In genomic region chr2:60976875-60977561, GRCh38 we compare ENCODE assay signal across 12 cellular contexts. TPM values are rescaled to one million over a fixed set of nuclear protein-coding genes. Genes with fewer than 3 reads are reported as not detected.
DNase-seq lines count a peak whose midpoint lies in the region; ATAC-seq lines count a peak whose summit lies in the region.
"Had no signal": no experiment of that assay in that cellular context is flagged by ENCODE, and none has a peak within 500 bp of the region (broad histone marks: within the 10 kb centered on the region; RNA-seq: fewer than 3 reads in every experiment).

No MANE protein-coding gene starts in this region.

- H3K36me3 ChIP-seq in CD4-positive, CD25-positive, alpha-beta regulatory T cell (ENCODE audit: control insufficient read depth, insufficient read depth, low read length): no peaks in the 10 kb centered on the region
- no peaks in the 10 kb centered on the region for H3K36me3 ChIP-seq in CD8-positive, alpha-beta memory T cell (ENCODE audit: insufficient read depth, low read length)
- H3K36me3 ChIP-seq: colonic mucosa had no signal

- no peaks in the 10 kb centered on the region for H3K9me3 ChIP-seq in CD4-positive, CD25-positive, alpha-beta regulatory T cell (ENCODE audit: control insufficient read depth in 2 of 2, low read length in 2 of 2)
- no peaks in the 10 kb centered on the region for H3K9me3 ChIP-seq in CD8-positive, alpha-beta memory T cell (ENCODE audit: low read length)
- H3K9me3 ChIP-seq: colonic mucosa had no signal

- no peaks in the 10 kb centered on the region for H3K27me3 Mint-ChIP-seq in CD4-positive, CD25-positive, alpha-beta regulatory T cell
- H3K27me3 Mint-ChIP-seq in T-helper 2 cell treated with Interferon-gamma antibody and Interleukin-4, amounts not matched to agents 5 μg/mL and 100 μg/mL, for 36 hours (ENCODE audit: low read depth): no peaks in the 10 kb centered on the region
- H3K27me3 Mint-ChIP-seq in CD8-positive, alpha-beta memory T cell: no peaks in the 10 kb centered on the region

- no peak for ATAC-seq in CD4-positive, CD25-positive, alpha-beta regulatory T cell (ENCODE audit: low read depth in 2 of 2)
- ATAC-seq in GM18511 (IDR thresholded peaks at IDR 0.05; ENCODE audit: unreplicated experiment): peak; percentile 69
- peak; percentile 40 for ATAC-seq in HG02798 (IDR thresholded peaks at IDR 0.05; ENCODE audit: poor library complexity, unreplicated experiment)

- no peaks in the 10 kb centered on the region for H3K4me1 ChIP-seq in CD4-positive, CD25-positive, alpha-beta regulatory T cell (ENCODE audit: control insufficient read depth, insufficient read depth, low read length, poor library complexity, severe bottlenecking)
- no peaks in the 10 kb centered on the region for H3K4me1 ChIP-seq in CD8-positive, alpha-beta memory T cell (ENCODE audit: insufficient read depth, low read length)
- H3K4me1 ChIP-seq: colonic mucosa had no signal

- H3K4me3 ChIP-seq in CD4-positive, CD25-positive, alpha-beta regulatory T cell (ENCODE audit: low read depth, low read length): no peak overlapping the region
- H3K4me3 ChIP-seq in CD8-positive, alpha-beta memory T cell (ENCODE audit: low read length): no peak overlapping the region
- H3K4me3 ChIP-seq: colonic mucosa had no signal

- peak in 1 of 3 donors; percentile 35 for DNase-seq in CD4-positive, CD25-positive, alpha-beta regulatory T cell
- DNase-seq in T-helper 2 cell treated with Interferon-gamma antibody and Interleukin-4, amounts not matched to agents 5 μg/mL and 100 μg/mL, for 36 hours (ENCODE audit: low spot score): no peak
- DNase-seq in RKO (ENCODE audit: low spot score) (no peak), inferior parietal cortex (ENCODE audit: extremely low spot score) (no peak), C1 segment of cervical spinal cord (lab: John Stamatoyannopoulos, UW) (no peak)
- DNase-seq in CD8-positive, alpha-beta memory T cell: no peak
- DNase-seq: activated effector memory CD4-positive, alpha-beta T cell treated with Interleukin-2 at 50 U/mL for 16 hours; colonic mucosa; kidney glomerular epithelial cell; NCI-H1694 treated with DMSO at 0.1 percent for 48 hours had no signal

- H3K27ac ChIP-seq in CD4-positive, CD25-positive, alpha-beta regulatory T cell (ENCODE audit: insufficient read depth, low read length, poor library complexity, severe bottlenecking): no peak overlapping the region
- no peak overlapping the region for H3K27ac ChIP-seq in CD8-positive, alpha-beta memory T cell (ENCODE audit: low read depth, low read length)
- H3K27ac ChIP-seq: colonic mucosa had no signal

- no peak overlapping the region for H3K4me3 Mint-ChIP-seq in CD4-positive, CD25-positive, alpha-beta regulatory T cell
- no peak overlapping the region for H3K4me3 Mint-ChIP-seq in T-helper 2 cell treated with Interferon-gamma antibody and Interleukin-4, amounts not matched to agents 5 μg/mL and 100 μg/mL, for 36 hours
- H3K4me3 Mint-ChIP-seq in CD8-positive, alpha-beta memory T cell: peak overlapping the region in 1 of 7 donors; percentile 10

- no peaks in the 10 kb centered on the region for H3K27me3 ChIP-seq in CD4-positive, CD25-positive, alpha-beta regulatory T cell (ENCODE audit: control insufficient read depth, insufficient read depth, low read length)
- H3K27me3 ChIP-seq in CD8-positive, alpha-beta memory T cell (ENCODE audit: insufficient read depth, low read length, poor library complexity, severe bottlenecking): no peaks in the 10 kb centered on the region
- H3K27me3 ChIP-seq: colonic mucosa had no signal

- H3K36me3 Mint-ChIP-seq in CD4-positive, CD25-positive, alpha-beta regulatory T cell: no peaks in the 10 kb centered on the region
- H3K36me3 Mint-ChIP-seq in T-helper 2 cell treated with Interferon-gamma antibody and Interleukin-4, amounts not matched to agents 5 μg/mL and 100 μg/mL, for 36 hours (ENCODE audit: low read depth): no peaks in the 10 kb centered on the region
- H3K36me3 Mint-ChIP-seq in CD8-positive, alpha-beta memory T cell: peaks cover 0 to 2% (median 0%) of the 10 kb centered on the region in 3 donors

- CTCF ChIA-PET in CD8-positive, alpha-beta memory T cell (lab: Charles Lee): no interaction called here

- H3K27ac Mint-ChIP-seq in CD4-positive, CD25-positive, alpha-beta regulatory T cell: peak overlapping the region in 2 of 3 donors; percentile 37 to 67
- H3K27ac Mint-ChIP-seq in T-helper 2 cell treated with Interferon-gamma antibody and Interleukin-4, amounts not matched to agents 5 μg/mL and 100 μg/mL, for 36 hours: peak overlapping the region; percentile 0
- peak overlapping the region in 4 of 8 donors; percentile 1 to 63 (median 22) for H3K27ac Mint-ChIP-seq in CD8-positive, alpha-beta memory T cell

- peaks cover 11 to 40% (median 14%) of the 10 kb centered on the region in 4 donors for H3K4me1 Mint-ChIP-seq in CD4-positive, CD25-positive, alpha-beta regulatory T cell
- peaks cover 26% of the 10 kb centered on the region for H3K4me1 Mint-ChIP-seq in T-helper 2 cell treated with Interferon-gamma antibody and Interleukin-4, amounts not matched to agents 5 μg/mL and 100 μg/mL, for 36 hours (ENCODE audit: low read depth)
- H3K4me1 Mint-ChIP-seq in CD8-positive, alpha-beta memory T cell: peaks cover 9 to 28% (median 25%) of the 10 kb centered on the region in 3 donors

- no peaks in the 10 kb centered on the region for H3K9me3 Mint-ChIP-seq in CD4-positive, CD25-positive, alpha-beta regulatory T cell
- H3K9me3 Mint-ChIP-seq in T-helper 2 cell treated with Interferon-gamma antibody and Interleukin-4, amounts not matched to agents 5 μg/mL and 100 μg/mL, for 36 hours: no peaks in the 10 kb centered on the region
- no peaks in the 10 kb centered on the region for H3K9me3 Mint-ChIP-seq in CD8-positive, alpha-beta memory T cell

- POLR2A ChIA-PET in CD8-positive, alpha-beta memory T cell (lab: Charles Lee): no interaction called here

RNA-seq across cellular contexts. Expression of gene PEX13, which starts 40.5 kb away (rescaled TPM):
- 13.1 TPM for total RNA-seq in CD4-positive, CD25-positive, alpha-beta regulatory T cell
- polyA plus RNA-seq in CD4-positive, CD25-positive, alpha-beta regulatory T cell: 10 to 100 TPM in 3 of 4 donors, 1 to 10 TPM in 1; 9.4 to 15.6 (median 13.6) TPM
- 10 to 100 TPM; 18.1 to 19.3 TPM for total RNA-seq in CD8-positive, alpha-beta memory T cell
- 15.3 TPM for polyA plus RNA-seq in CD8-positive, alpha-beta memory T cell

RNA-seq across cellular contexts. Expression of gene PUS10, which starts 41.0 kb away (rescaled TPM):
- total RNA-seq in CD4-positive, CD25-positive, alpha-beta regulatory T cell: 5.2 TPM
- 1 to 10 TPM; 4.5 to 7.1 (median 5.8) TPM for polyA plus RNA-seq in CD4-positive, CD25-positive, alpha-beta regulatory T cell
- total RNA-seq in CD8-positive, alpha-beta memory T cell: 10 to 100 TPM in 1 of 2 experiments, 1 to 10 TPM in 1; 10.0 to 10.5 TPM
- polyA plus RNA-seq in CD8-positive, alpha-beta memory T cell: 2.8 TPM

Comparison
In these comparisons a context has a peak if more than half of its experiments do, and no peak if none do; other contexts are left out.
1. ATAC-seq: peak in GM18511 (single experiment) and HG02798 (single experiment); none in CD4-positive, CD25-positive, alpha-beta regulatory T cell (0 of 2).